ENCODE assay signal across 1 cellular context in the genomic region with DNA sequence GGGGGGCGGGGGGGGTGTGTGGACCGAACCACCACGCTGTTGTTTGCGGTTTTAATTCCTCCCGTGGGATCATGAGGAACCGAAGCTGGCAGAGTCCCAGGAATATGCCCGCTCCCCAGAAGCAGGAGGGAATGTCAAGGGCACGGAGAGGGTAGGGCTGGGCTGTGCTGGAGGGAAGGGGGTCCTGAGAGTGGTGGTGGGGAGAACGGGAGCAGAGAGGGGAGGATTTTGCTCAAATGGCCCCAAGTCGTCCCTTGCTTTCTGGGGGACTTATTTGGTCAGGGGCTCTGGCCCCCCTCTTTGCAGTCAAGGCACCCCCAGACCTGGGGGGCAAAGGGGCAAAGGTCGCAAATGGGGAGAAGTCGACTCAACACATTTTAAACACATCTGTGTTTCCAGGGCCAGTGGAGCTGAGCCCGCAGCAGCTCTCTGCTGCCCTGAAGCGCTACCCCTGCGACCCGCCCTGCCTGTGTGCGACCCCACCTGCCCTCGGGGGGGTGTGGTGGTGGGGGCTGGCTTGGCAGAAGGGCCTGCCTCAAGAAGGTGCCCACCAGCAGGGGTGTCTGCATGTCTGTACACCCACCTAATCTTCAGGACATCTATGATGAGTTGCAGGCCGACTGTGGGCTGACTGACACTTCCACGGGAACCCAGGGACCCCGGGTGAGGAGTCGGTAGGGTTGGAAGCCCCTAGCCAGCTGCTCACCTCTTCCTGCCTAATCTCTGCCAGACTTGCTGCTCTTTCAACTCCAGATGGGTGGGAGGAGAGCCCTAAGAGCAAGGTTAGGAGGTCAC.
TF ChIP-seq lines count a peak whose summit lies in the region.

No MANE protein-coding gene starts in this region.

TF ChIP-seq in GM23338, 12 proteins besides CTCF, POLR2A, EP300 and RAD21 (continued from another document):
- TF ChIP-seq, protein P1, sequence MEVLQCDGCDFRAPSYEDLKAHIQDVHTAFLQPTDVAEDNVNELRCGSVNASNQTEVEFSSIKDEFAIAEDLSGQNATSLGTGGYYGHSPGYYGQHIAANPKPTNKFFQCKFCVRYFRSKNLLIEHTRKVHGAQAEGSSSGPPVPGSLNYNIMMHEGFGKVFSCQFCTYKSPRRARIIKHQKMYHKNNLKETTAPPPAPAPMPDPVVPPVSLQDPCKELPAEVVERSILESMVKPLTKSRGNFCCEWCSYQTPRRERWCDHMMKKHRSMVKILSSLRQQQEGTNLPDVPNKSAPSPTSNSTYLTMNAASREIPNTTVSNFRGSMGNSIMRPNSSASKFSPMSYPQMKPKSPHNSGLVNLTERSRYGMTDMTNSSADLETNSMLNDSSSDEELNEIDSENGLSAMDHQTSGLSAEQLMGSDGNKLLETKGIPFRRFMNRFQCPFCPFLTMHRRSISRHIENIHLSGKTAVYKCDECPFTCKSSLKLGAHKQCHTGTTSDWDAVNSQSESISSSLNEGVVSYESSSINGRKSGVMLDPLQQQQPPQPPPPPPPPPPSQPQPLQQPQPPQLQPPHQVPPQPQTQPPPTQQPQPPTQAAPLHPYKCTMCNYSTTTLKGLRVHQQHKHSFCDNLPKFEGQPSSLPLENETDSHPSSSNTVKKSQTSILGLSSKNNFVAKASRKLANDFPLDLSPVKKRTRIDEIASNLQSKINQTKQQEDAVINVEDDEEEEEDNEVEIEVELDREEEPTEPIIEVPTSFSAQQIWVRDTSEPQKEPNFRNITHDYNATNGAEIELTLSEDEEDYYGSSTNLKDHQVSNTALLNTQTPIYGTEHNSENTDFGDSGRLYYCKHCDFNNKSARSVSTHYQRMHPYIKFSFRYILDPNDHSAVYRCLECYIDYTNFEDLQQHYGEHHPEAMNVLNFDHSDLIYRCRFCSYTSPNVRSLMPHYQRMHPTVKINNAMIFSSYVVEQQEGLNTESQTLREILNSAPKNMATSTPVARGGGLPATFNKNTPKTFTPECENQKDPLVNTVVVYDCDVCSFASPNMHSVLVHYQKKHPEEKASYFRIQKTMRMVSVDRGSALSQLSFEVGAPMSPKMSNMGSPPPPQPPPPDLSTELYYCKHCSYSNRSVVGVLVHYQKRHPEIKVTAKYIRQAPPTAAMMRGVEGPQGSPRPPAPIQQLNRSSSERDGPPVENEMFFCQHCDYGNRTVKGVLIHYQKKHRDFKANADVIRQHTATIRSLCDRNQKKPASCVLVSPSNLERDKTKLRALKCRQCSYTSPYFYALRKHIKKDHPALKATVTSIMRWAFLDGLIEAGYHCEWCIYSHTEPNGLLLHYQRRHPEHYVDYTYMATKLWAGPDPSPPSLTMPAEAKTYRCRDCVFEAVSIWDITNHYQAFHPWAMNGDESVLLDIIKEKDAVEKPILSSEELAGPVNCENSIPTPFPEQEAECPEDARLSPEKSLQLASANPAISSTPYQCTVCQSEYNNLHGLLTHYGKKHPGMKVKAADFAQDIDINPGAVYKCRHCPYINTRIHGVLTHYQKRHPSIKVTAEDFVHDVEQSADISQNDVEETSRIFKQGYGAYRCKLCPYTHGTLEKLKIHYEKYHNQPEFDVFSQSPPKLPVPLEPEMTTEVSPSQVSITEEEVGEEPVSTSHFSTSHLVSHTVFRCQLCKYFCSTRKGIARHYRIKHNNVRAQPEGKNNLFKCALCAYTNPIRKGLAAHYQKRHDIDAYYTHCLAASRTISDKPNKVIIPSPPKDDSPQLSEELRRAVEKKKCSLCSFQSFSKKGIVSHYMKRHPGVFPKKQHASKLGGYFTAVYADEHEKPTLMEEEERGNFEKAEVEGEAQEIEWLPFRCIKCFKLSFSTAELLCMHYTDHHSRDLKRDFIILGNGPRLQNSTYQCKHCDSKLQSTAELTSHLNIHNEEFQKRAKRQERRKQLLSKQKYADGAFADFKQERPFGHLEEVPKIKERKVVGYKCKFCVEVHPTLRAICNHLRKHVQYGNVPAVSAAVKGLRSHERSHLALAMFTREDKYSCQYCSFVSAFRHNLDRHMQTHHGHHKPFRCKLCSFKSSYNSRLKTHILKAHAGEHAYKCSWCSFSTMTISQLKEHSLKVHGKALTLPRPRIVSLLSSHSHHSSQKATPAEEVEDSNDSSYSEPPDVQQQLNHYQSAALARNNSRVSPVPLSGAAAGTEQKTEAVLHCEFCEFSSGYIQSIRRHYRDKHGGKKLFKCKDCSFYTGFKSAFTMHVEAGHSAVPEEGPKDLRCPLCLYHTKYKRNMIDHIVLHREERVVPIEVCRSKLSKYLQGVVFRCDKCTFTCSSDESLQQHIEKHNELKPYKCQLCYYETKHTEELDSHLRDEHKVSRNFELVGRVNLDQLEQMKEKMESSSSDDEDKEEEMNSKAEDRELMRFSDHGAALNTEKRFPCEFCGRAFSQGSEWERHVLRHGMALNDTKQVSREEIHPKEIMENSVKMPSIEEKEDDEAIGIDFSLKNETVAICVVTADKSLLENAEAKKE (CRISPR knock-in tag; IDR thresholded peaks at IDR 0.05) = no peak
- TF ChIP-seq POLR2AphosphoS5 (IDR thresholded peaks at IDR 0.05; ENCODE audit: low read depth) = no peak
TF ChIP-seq in GM23338: peak in this region for 0.
